Comparison of ENCODE assay signal across 23 cellular contexts in the genomic region with DNA sequence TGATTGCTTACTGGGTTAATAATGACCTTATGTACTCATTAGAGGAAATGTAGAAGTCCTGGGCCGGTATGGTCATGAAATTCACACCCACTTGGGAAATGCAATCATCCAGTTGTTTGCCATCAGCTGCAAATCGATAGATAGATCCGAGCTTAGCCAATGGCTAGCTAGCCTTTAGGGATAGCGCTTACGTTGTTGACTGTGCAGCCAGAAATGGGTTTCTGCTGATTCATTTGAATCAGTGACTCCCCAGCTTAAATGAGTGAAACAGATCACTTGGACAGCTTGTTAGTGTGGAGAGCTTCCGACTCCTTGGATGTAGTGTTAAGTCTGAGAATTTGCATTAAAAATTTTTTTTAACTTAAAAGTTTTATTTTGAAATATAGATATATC. TPM values are rescaled to one million over a fixed set of nuclear protein-coding genes. Genes with fewer than 3 reads are reported as not detected.
DNase-seq lines count a peak whose midpoint lies in the region; ATAC-seq and TF ChIP-seq lines count a peak whose summit lies in the region.
"Had no signal": no experiment of that assay in that cellular context is flagged by ENCODE, and none has a peak within 500 bp of the region (broad histone marks: within the 10 kb centered on the region; RNA-seq: fewer than 3 reads in every experiment).

No MANE protein-coding gene starts in this region.

- dilution Hi-C loops in IMR-90 (cut with HindIII; ENCODE audit: low sequenced_read_pairs, unreplicated experiment): no loop called here

- H2AK5ac ChIP-seq in IMR-90 (ENCODE audit: low read depth, low read length) (no peak overlapping the region), mesendoderm (ENCODE audit: low read length) (no peak overlapping the region)

- WGBS in IMR-90 (ENCODE audit: extremely low coverage in 2 of 2, insufficient read length in 1 of 2), 2 experiments: 94% methylated on average over 3 of the region's 6 CpGs; no CpG with 5 or more reads in 1 of the 2 experiments
- WGBS in mesendoderm (ENCODE audit: extremely low coverage, insufficient coverage, low lambda C conversion rate): no CpG with 5 or more reads among the region's 6 CpGs

- H3K9me3 ChIP-seq in IMR-90 (ENCODE audit: control insufficient read depth, insufficient read depth, low read length) (no peaks in the 10 kb centered on the region), skeletal muscle tissue (ENCODE audit: control insufficient read depth in 3 of 3, low read length in 3 of 3) (no peaks in the 10 kb centered on the region)
- H3K9me3 ChIP-seq: BLaER1 treated with 17β-estradiol and CSF1 and Interleukin-3, amounts not matched to agents 10 nM and 100 nM; lower lobe of right lung had no signal

- no peaks in the 10 kb centered on the region for H4K20me1 ChIP-seq in IMR-90 (ENCODE audit: insufficient read depth, low read length)

- H4K91ac ChIP-seq in IMR-90 (ENCODE audit: insufficient read depth, low read depth, low read length): no peak overlapping the region

- intact Hi-C loops in IMR-90 (cut with micrococcal nuclease): no loop called here

- no peak overlapping the region for H2AK9ac ChIP-seq in IMR-90 (replicated peaks; ENCODE audit: low read depth, low read length, poor library complexity)

- ATAC-seq in IMR-90 (ENCODE audit: low read depth): no peak
- no peak for ATAC-seq in GM18870 (IDR thresholded peaks at IDR 0.05; ENCODE audit: unreplicated experiment)
- no peak for ATAC-seq in HG02938 (IDR thresholded peaks at IDR 0.05; ENCODE audit: unreplicated experiment)
- ATAC-seq: activated T-cell treated with anti-CD3 and anti-CD28 coated beads, Interleukin-2, amount 50 U/mL, for 72 hours; lower lobe of right lung had no signal

- DNase-seq in IMR-90 (no peak), coronary artery (ENCODE audit: low spot score) (no peak), mesendoderm (no peak), NCI-H345 treated with DMSO at 0.1 percent for 48 hours (lab: John Stamatoyannopoulos, UW; ENCODE audit: unreplicated experiment) (no peak), inferior parietal cortex (ENCODE audit: extremely low spot score) (no peak)
- DNase-seq: activated CD4-positive, alpha-beta T cell treated with anti-CD3 and anti-CD28 coated beads, Interleukin-2, amount 10 ng/mL, durations not matched to agents 7 days and 5 days; activated naive CD4-positive, alpha-beta T cell treated with anti-CD3 and anti-CD28 coated beads, Interleukin-2, amount 10 ng/mL, durations not matched to agents 7 days and 5 days; activated T-cell treated with anti-CD3 and anti-CD28 coated beads, Interleukin-2, amount 50 U/mL, for 72 hours; Calu3; HCEC 1CT; islet precursor cell; lower lobe of right lung; NCI-H1092 treated with DMSO at 0.1 percent for 48 hours; NCI-H1930; NCI-H2227 treated with DMSO at 0.1 percent for 48 hours; NCI-H774; OCI-M1; T-helper 9 cell; WERI-Rb-1 had no signal

- TF ChIP-seq RAD21 in IMR-90 (IDR thresholded peaks at IDR 0.05; ENCODE audit: low read length): no peak

- H3K4me2 ChIP-seq in IMR-90 (ENCODE audit: low read depth, low read length) (no peak overlapping the region), mesendoderm (ENCODE audit: low read length) (no peak overlapping the region)
- H3K4me2 ChIP-seq: BLaER1 treated with 17β-estradiol and CSF1 and Interleukin-3, amounts not matched to agents 10 nM and 100 nM had no signal

- no TSS peak for BruUV-seq in IMR-90 (replicated peaks; lab: Mats Ljungman, UMichigan)

- H3K14ac ChIP-seq in IMR-90 (replicated peaks; ENCODE audit: low read depth, low read length): no peak overlapping the region

- H3K27me3 ChIP-seq in IMR-90 (ENCODE audit: control insufficient read depth, insufficient read depth, low read length) (peaks cover 9% of the 10 kb centered on the region), mesendoderm (ENCODE audit: insufficient read depth, low read length, poor library complexity) (no peaks in the 10 kb centered on the region), skeletal muscle tissue (ENCODE audit: control insufficient read depth in 3 of 3, insufficient read depth in 3 of 3, low read length in 3 of 3) (peaks cover 0 to 2% (median 0%) of the 10 kb centered on the region in 3 donors)
- H3K27me3 ChIP-seq: BLaER1 treated with 17β-estradiol and CSF1 and Interleukin-3, amounts not matched to agents 10 nM and 100 nM had no signal

- TF ChIP-seq CTCF in IMR-90 (conservative IDR thresholded peaks at IDR 0.05; ENCODE audit: low read depth, low read length) (no peak), coronary artery (IDR thresholded peaks at IDR 0.05) (no peak)

- H2BK5ac ChIP-seq in IMR-90 (ENCODE audit: low read depth, low read length, poor library complexity, severe bottlenecking) (no peak overlapping the region), mesendoderm (ENCODE audit: low read length) (no peak overlapping the region)

- H4K5ac ChIP-seq in IMR-90 (ENCODE audit: low read depth, low read length) (no peak overlapping the region), mesendoderm (ENCODE audit: low read length) (no peak overlapping the region)

- H4K8ac ChIP-seq in IMR-90 (ENCODE audit: low read depth in 2 of 2, low read length in 2 of 2) (no peak overlapping the region), mesendoderm (ENCODE audit: low read depth, low read length) (no peak overlapping the region)

- H3K4me3 ChIP-seq in IMR-90 (ENCODE audit: insufficient read depth, low read depth, low read length) (no peak overlapping the region), coronary artery (peak overlapping the region; percentile 45), mesendoderm (ENCODE audit: low read length) (no peak overlapping the region), skeletal muscle tissue (ENCODE audit: low read length in 3 of 3) (peak overlapping the region; percentile 67 to 71 (median 71))
- H3K4me3 ChIP-seq: BLaER1 treated with 17β-estradiol and CSF1 and Interleukin-3, amounts not matched to agents 10 nM and 100 nM; lower lobe of right lung had no signal

- TF ChIP-seq POLR2A in IMR-90 (IDR thresholded peaks at IDR 0.05; ENCODE audit: low read depth, low read length): no peak

- H3K9me1 ChIP-seq in IMR-90 (ENCODE audit: insufficient read depth, low read length): peaks cover 6% of the 10 kb centered on the region; the same call in 1 of the 2 replicates

- CTCF ChIA-PET in IMR-90 (lab: Yijun Ruan, JAX): interaction anchor here (1.9 to 2.1 kb wide), 2 partner anchors 12 to 210 kb away, joined by 7 to 8 read pairs; a partner anchor contains a TSS

- no peak overlapping the region for H2BK20ac ChIP-seq in IMR-90 (ENCODE audit: low read depth, low read length)

- H3K4ac ChIP-seq in IMR-90 (ENCODE audit: low read depth, low read length): no peak overlapping the region
- no peak overlapping the region for H3K4ac ChIP-seq in mesendoderm (ENCODE audit: low read depth, low read length)

- H3K9ac ChIP-seq in IMR-90 (ENCODE audit: low read depth, low read length): no peak overlapping the region
- H3K9ac ChIP-seq in mesendoderm (ENCODE audit: low read length): no peak overlapping the region
- H3K9ac ChIP-seq in skeletal muscle tissue (ENCODE audit: low read depth in 1 of 3, low read length in 3 of 3): peak overlapping the region; percentile 77 to 83 (median 81)
- H3K9ac ChIP-seq: BLaER1 treated with 17β-estradiol and CSF1 and Interleukin-3, amounts not matched to agents 10 nM and 100 nM had no signal

- H2AFZ ChIP-seq in IMR-90 (replicated peaks; ENCODE audit: low read length, poor library complexity): peak overlapping the region; percentile 28

- in situ Hi-C loops in IMR-90 (cut with MboI; ENCODE audit: low sequenced_read_pairs): loop anchor here (5.0 to 25.0 kb wide), 2 partner anchors 207 to 528 kb away; a partner anchor contains a TSS

- H2BK15ac ChIP-seq in IMR-90 (ENCODE audit: low read depth, low read length) (no peak overlapping the region), mesendoderm (replicated peaks; ENCODE audit: low read depth) (no peak overlapping the region)

- H3K18ac ChIP-seq in IMR-90 (ENCODE audit: low read depth, low read length) (no peak overlapping the region), mesendoderm (ENCODE audit: low read length) (no peak overlapping the region)

- no peaks in the 10 kb centered on the region for H3K79me2 ChIP-seq in mesendoderm (ENCODE audit: control insufficient read depth, insufficient read depth, low read length)

- POLR2A ChIA-PET in IMR-90 (lab: Charles Lee; ENCODE audit: unreplicated experiment): no interaction called here

- H3K27ac ChIP-seq in IMR-90 (ENCODE audit: insufficient read depth, low read length) (no peak overlapping the region), coronary artery (peak overlapping the region in 1 of 2 donors; percentile 92), mesendoderm (ENCODE audit: low read depth, low read length) (no peak overlapping the region), skeletal muscle tissue (ENCODE audit: low read depth, low read length) (peak overlapping the region; percentile 97)
- H3K27ac ChIP-seq: BLaER1 treated with 17β-estradiol and CSF1 and Interleukin-3, amounts not matched to agents 10 nM and 100 nM; lower lobe of right lung; WERI-Rb-1 had no signal

- H3K56ac ChIP-seq in IMR-90 (ENCODE audit: extremely low read depth, insufficient read depth, low read length) (no peak overlapping the region), mesendoderm (ENCODE audit: low read length) (peak overlapping the region; percentile 10)

- no peak overlapping the region for H3K23ac ChIP-seq in IMR-90 (ENCODE audit: low read depth, low read length)
- H3K23ac ChIP-seq in mesendoderm (ENCODE audit: low read length): no peak overlapping the region

- H3K79me1 ChIP-seq in IMR-90 (ENCODE audit: low read depth in 1 of 2, low read length in 2 of 2) (no peaks in the 10 kb centered on the region), mesendoderm (ENCODE audit: low read length) (no peaks in the 10 kb centered on the region)

- H3K4me1 ChIP-seq in IMR-90 (ENCODE audit: control insufficient read depth, insufficient read depth, low read length): peaks cover 9% of the 10 kb centered on the region
- no peaks in the 10 kb centered on the region for H3K4me1 ChIP-seq in mesendoderm (ENCODE audit: control insufficient read depth, low read depth, low read length)
- peaks cover 40 to 47% (median 47%) of the 10 kb centered on the region in 3 donors for H3K4me1 ChIP-seq in skeletal muscle tissue (ENCODE audit: control insufficient read depth in 3 of 3, insufficient read depth in 3 of 3, low read length in 3 of 3)

- H3K36me3 ChIP-seq in IMR-90 (ENCODE audit: control insufficient read depth, insufficient read depth, low read length) (no peaks in the 10 kb centered on the region), mesendoderm (ENCODE audit: control insufficient read depth, insufficient read depth, low read length) (no peaks in the 10 kb centered on the region), skeletal muscle tissue (ENCODE audit: control insufficient read depth in 3 of 3, insufficient read depth in 3 of 3, low read length in 3 of 3) (peaks cover 0 to 8% (median 7%) of the 10 kb centered on the region in 3 donors)
- H3K36me3 ChIP-seq: BLaER1 treated with 17β-estradiol and CSF1 and Interleukin-3, amounts not matched to agents 10 nM and 100 nM; lower lobe of right lung; WERI-Rb-1 had no signal

- H2BK120ac ChIP-seq in IMR-90 (ENCODE audit: low read depth, low read length) (no peak overlapping the region), mesendoderm (ENCODE audit: low read depth, low read length) (no peak overlapping the region)

RNA-seq across cellular contexts. Expression of a gene that starts 11.8 kb away (rescaled TPM):
- total RNA-seq in IMR-90 (2012; rRNA removed) (0.56 and 0.72 TPM in 2 replicates), skeletal muscle tissue (7.3 TPM)
- 1.2 and 1.4 TPM in 2 replicates for polyA plus RNA-seq in IMR-90 (2012; rRNA removed)
- 0.89 and 1.9 TPM in 2 replicates for polyA plus RNA-seq in IMR-90 (2012; cell fraction: cytosol; rRNA removed)
- 1.4 TPM in 2 replicates for polyA plus RNA-seq in IMR-90 (2012; cell fraction: nucleus; rRNA removed; ENCODE audit: low replicate concordance)
- 0.66 TPM for polyA plus RNA-seq in mesendoderm (2013, experiment 1 of 2)
- polyA plus RNA-seq in mesendoderm (2013, experiment 2 of 2): 0.56 TPM
- total RNA-seq: activated CD4-positive, alpha-beta T cell treated with anti-CD3 and anti-CD28 coated beads, Interleukin-2, amount 10 ng/mL, durations not matched to agents 7 days and 5 days had no signal

RNA-seq across cellular contexts. Expression of a gene that starts 58.4 kb away (rescaled TPM):
- total RNA-seq in IMR-90 (2012; rRNA removed) (10.6 and 11.7 TPM in 2 replicates), skeletal muscle tissue (13.6 TPM)
- polyA plus RNA-seq in IMR-90 (2012; rRNA removed): 7.4 and 10.0 TPM in 2 replicates
- 2.6 and 6.9 TPM in 2 replicates for polyA plus RNA-seq in IMR-90 (2012; cell fraction: cytosol; rRNA removed)
- polyA plus RNA-seq in IMR-90 (2012; cell fraction: nucleus; rRNA removed; ENCODE audit: low replicate concordance): 0.54 and 5.8 TPM in 2 replicates
- polyA plus RNA-seq in mesendoderm (2013, experiment 1 of 2): 7.7 TPM
- 7.2 TPM for polyA plus RNA-seq in mesendoderm (2013, experiment 2 of 2)

Comparison
In these comparisons a context has a peak if more than half of its experiments do, and no peak if none do; other contexts are left out.
1. H3K4me3 ChIP-seq: peak in coronary artery (single experiment) and skeletal muscle tissue (3 of 3); none in IMR-90 (single experiment) and mesendoderm (single experiment).
2. H3K9ac ChIP-seq: peak in skeletal muscle tissue (3 of 3); none in IMR-90 (single experiment) and mesendoderm (single experiment).